ENCODE assay signal across 1 cellular context in genomic region chr1:244165021-244165420, GRCh38.
TF ChIP-seq lines count a peak whose summit lies in the region.

No MANE protein-coding gene starts in this region.

TF ChIP-seq in WTC11, 78 proteins besides CTCF, POLR2A, EP300 and RAD21 (continued from another document):
- TF ChIP-seq ZMAT4 (CRISPR knock-in tag; IDR thresholded peaks at IDR 0.05), result no peak
- TF ChIP-seq MYBL2 (CRISPR knock-in tag; IDR thresholded peaks at IDR 0.05), result no peak
